Comparison of ENCODE assay signal across 8 cellular contexts in genomic region chr2:27133905-27134780, GRCh38. TPM values are rescaled to one million over a fixed set of nuclear protein-coding genes. Genes with fewer than 3 reads are reported as not detected.
DNase-seq lines count a peak whose midpoint lies in the region; ATAC-seq and TF ChIP-seq lines count a peak whose summit lies in the region.

TSS of gene PREB (minus strand) at chr2:27134636. CDS start at chr2:27134421, 215 bp downstream.

- peak within 1 kb of the TSS; percentile 89 to 96 (median 95) for H3K27ac Mint-ChIP-seq in CD14-positive monocyte

- peaks cover 18% of the 10 kb centered on the region for H3K4me1 Mint-ChIP-seq in CD14-positive monocyte

- peaks cover 38 to 42% of the 10 kb centered on the region in 2 donors for H3K36me3 Mint-ChIP-seq in CD14-positive monocyte

- peaks cover 0 to 29% (median 19%) of the 10 kb centered on the region in 4 donors for H3K36me3 ChIP-seq in right lobe of liver

- peaks cover 0 to 9% (median 4%) of the 10 kb centered on the region in 3 donors for H3K27me3 Mint-ChIP-seq in CD14-positive monocyte (ENCODE audit: low read depth in 3 of 3)

- intact Hi-C loops in CD14-positive monocyte (cut with micrococcal nuclease) (loop anchor here (1.0 to 5.0 kb wide), 3 partner anchors 37 to 83 kb away; partner anchors contain the start of genes ATRAID (in 1 of the 2), CAD (in 1 of the 2) and SLC5A6 (in 1 of the 2)), right lobe of liver (cut with DNase I) (loop anchor here in 1 of 2 donors (10.0 kb wide), 1 partner anchor 141 kb away; the partner anchor contains the start of gene DNAJC5G)

- H3K4me3 Mint-ChIP-seq in CD14-positive monocyte = peak within 1 kb of the TSS; percentile 88 to 95

- no peaks in the 10 kb centered on the region for H3K9me3 ChIP-seq in right lobe of liver

- H3K9me3 Mint-ChIP-seq in CD14-positive monocyte = no peaks in the 10 kb centered on the region

- 0% methylated on average over 16 of the region's 86 CpGs for WGBS in right lobe of liver (ENCODE audit: insufficient coverage, low coverage, low lambda C conversion rate, missing lambda C conversion rate)

- peak within 1 kb of the TSS; percentile 72 to 84 (median 81) for H3K27ac ChIP-seq in right lobe of liver

- no peaks in the 10 kb centered on the region for H3K27me3 ChIP-seq in right lobe of liver

- DNase-seq in CD14-positive monocyte (ENCODE audit: low spot score) (peak; percentile 95), NCI-H82 (lab: John Stamatoyannopoulos, UW) (peak; percentile 99), dermis microvascular lymphatic vessel endothelial cell (ENCODE audit: low read depth in 2 of 2) (peak; percentile 89 to 93), right lobe of liver (peak; percentile 98)
- DNase-seq in activated CD4-positive, alpha-beta T cell treated with anti-CD3 and anti-CD28 coated beads, Interleukin-2, amount 50 U/mL, for 48 hours = peak; percentile 98
- peak; percentile 97 to 99 for DNase-seq in stimulated activated CD4-positive, alpha-beta T cell treated with anti-CD3 and anti-CD28 coated beads, Interleukin-4, amount 100 ng/mL, for 4 hours

- ATAC-seq in GM19395 (IDR thresholded peaks at IDR 0.05; ENCODE audit: unreplicated experiment) (peak; percentile 78), HG03565 (IDR thresholded peaks at IDR 0.05; ENCODE audit: unreplicated experiment) (peak; percentile 83), right lobe of liver (peak; percentile 91 to 96 (median 92))

- H3K4me3 ChIP-seq in right lobe of liver = peak within 1 kb of the TSS; percentile 92 to 97 (median 96)

- peak; percentile 86 for TF ChIP-seq POLR2A in right lobe of liver (IDR thresholded peaks at IDR 0.05)

- H3K4me1 ChIP-seq in right lobe of liver = peaks cover 0 to 13% (median 4%) of the 10 kb centered on the region in 4 donors

- TF ChIP-seq CTCF in CD14-positive monocyte (IDR thresholded peaks at IDR 0.05) = peak; percentile 32
- peak in 1 of 4 donors; percentile 7 for TF ChIP-seq CTCF in right lobe of liver (IDR thresholded peaks at IDR 0.05)

RNA-seq across cellular contexts. Expression of gene PREB, which starts in this region (rescaled TPM):
- 10 to 100 TPM; 70.0 to 78.2 TPM for polyA plus RNA-seq in CD14-positive monocyte
- total RNA-seq in dermis microvascular lymphatic vessel endothelial cell = 25.7 and 34.4 TPM in 2 replicates
- total RNA-seq in right lobe of liver = 100 to 1,000 TPM in 2 of 6 experiments, 10 to 100 TPM in 4; 27.1 to 102 (median 59.2) TPM

Comparison
In these comparisons a context has a peak if more than half of its experiments do, and no peak if none do; other contexts are left out.
1. Peak in every context shown above with its lines: DNase-seq, ATAC-seq, H3K4me3 ChIP-seq and H3K27ac ChIP-seq.